In genomic region chr1:23344111-23344986, GRCh38 we compare ENCODE assay signal across 8 cellular contexts. TPM values are rescaled to one million over a fixed set of nuclear protein-coding genes. Genes with fewer than 3 reads are reported as not detected.
DNase-seq lines count a peak whose midpoint lies in the region; ATAC-seq lines count a peak whose summit lies in the region.

HNRNPR (minus strand) TSS chr1:23344284; CDS start chr1:23341008, 3,276 bp downstream.

- peak within 1 kb of the TSS; percentile 94 to 99 (median 99) for H3K9ac ChIP-seq in BLaER1 treated with 17β-estradiol and CSF1 and Interleukin-3, amounts not matched to agents 10 nM and 100 nM

- H3K4me1 ChIP-seq in BLaER1 treated with 17β-estradiol and CSF1 and Interleukin-3, amounts not matched to agents 10 nM and 100 nM = peaks cover 25 to 41% (median 38%) of the 10 kb centered on the region in 10 experiments

- no peaks in the 10 kb centered on the region for H3K27me3 Mint-ChIP-seq in activated CD4-positive, alpha-beta T cell treated with anti-CD3 and anti-CD28 coated beads, Interleukin-2, amount 10 ng/mL, durations not matched to agents 7 days and 5 days

- H3K4me2 ChIP-seq in BLaER1 treated with 17β-estradiol and CSF1 and Interleukin-3, amounts not matched to agents 10 nM and 100 nM = peak within 1 kb of the TSS; percentile 82 to 98 (median 93)

- H3K27ac Mint-ChIP-seq in activated CD4-positive, alpha-beta T cell treated with anti-CD3 and anti-CD28 coated beads, Interleukin-2, amount 10 ng/mL, durations not matched to agents 7 days and 5 days = peak within 1 kb of the TSS; percentile 98

- ATAC-seq in GM19328 (IDR thresholded peaks at IDR 0.05; ENCODE audit: unreplicated experiment) (peak; percentile 97), HG03520 (IDR thresholded peaks at IDR 0.05; ENCODE audit: unreplicated experiment) (peak; percentile 95), left colon (peak; percentile 92)

- H3K4me3 ChIP-seq in BLaER1 treated with 17β-estradiol and CSF1 and Interleukin-3, amounts not matched to agents 10 nM and 100 nM = peak within 1 kb of the TSS; percentile 71 to 89 (median 80)

- H3K36me3 Mint-ChIP-seq in activated CD4-positive, alpha-beta T cell treated with anti-CD3 and anti-CD28 coated beads, Interleukin-2, amount 10 ng/mL, durations not matched to agents 7 days and 5 days (ENCODE audit: low read depth) = peaks cover 21% of the 10 kb centered on the region

- H4K20me1 ChIP-seq in BLaER1 treated with 17β-estradiol and CSF1 and Interleukin-3, amounts not matched to agents 10 nM and 100 nM = peaks cover 39 to 42% (median 41%) of the 10 kb centered on the region in 11 experiments

- H3K4me1 Mint-ChIP-seq in activated CD4-positive, alpha-beta T cell treated with anti-CD3 and anti-CD28 coated beads, Interleukin-2, amount 10 ng/mL, durations not matched to agents 7 days and 5 days = peaks cover 42% of the 10 kb centered on the region

- peaks cover 0 to 20% (median 13%) of the 10 kb centered on the region in 11 experiments; a peak in 9 of 22 replicates for H3K36me3 ChIP-seq in BLaER1 treated with 17β-estradiol and CSF1 and Interleukin-3, amounts not matched to agents 10 nM and 100 nM

- no peaks in the 10 kb centered on the region for H3K27me3 ChIP-seq in BLaER1 treated with 17β-estradiol and CSF1 and Interleukin-3, amounts not matched to agents 10 nM and 100 nM

- CTCF ChIA-PET in activated CD4-positive, alpha-beta T cell treated with anti-CD3 and anti-CD28 coated beads, Interleukin-2, amount 10 ng/mL, durations not matched to agents 7 days and 5 days (lab: Charles Lee) = interaction anchor here (0.6 to 1.2 kb wide), 6 partner anchors 18 to 380 kb away, joined by 3 to 6 read pairs (median 3); no protein-coding TSS in a partner anchor

- peak within 1 kb of the TSS; percentile 85 to 100 (median 97) for H3K27ac ChIP-seq in BLaER1 treated with 17β-estradiol and CSF1 and Interleukin-3, amounts not matched to agents 10 nM and 100 nM

- DNase-seq in NCI-H69 (lab: John Stamatoyannopoulos, UW) (peak; percentile 99), cortex of kidney (lab: John Stamatoyannopoulos, UW) (peak; percentile 71), left colon (peak; percentile 100)
- DNase-seq in activated CD4-positive, alpha-beta T cell treated with anti-CD3 and anti-CD28 coated beads, Interleukin-2, amount 10 ng/mL, durations not matched to agents 7 days and 5 days = peak; percentile 99
- DNase-seq in stimulated activated CD4-positive, alpha-beta T cell treated with anti-CD3 and anti-CD28 coated beads, Interleukin-1b, Interleukin-23, amount 100 ng/mL, for 48 hours = peak; percentile 99

- H3K9me3 Mint-ChIP-seq in activated CD4-positive, alpha-beta T cell treated with anti-CD3 and anti-CD28 coated beads, Interleukin-2, amount 10 ng/mL, durations not matched to agents 7 days and 5 days = no peaks in the 10 kb centered on the region

- POLR2A ChIA-PET in activated CD4-positive, alpha-beta T cell treated with anti-CD3 and anti-CD28 coated beads, Interleukin-2, amount 10 ng/mL, durations not matched to agents 7 days and 5 days (lab: Charles Lee) = interaction anchor here (0.5 to 1.5 kb wide), 7 partner anchors 9 to 611 kb away, joined by 3 to 17 read pairs (median 4); no protein-coding TSS in a partner anchor

- H3K4me3 Mint-ChIP-seq in activated CD4-positive, alpha-beta T cell treated with anti-CD3 and anti-CD28 coated beads, Interleukin-2, amount 10 ng/mL, durations not matched to agents 7 days and 5 days = peak within 1 kb of the TSS; percentile 91

- peaks cover 0 to 13% (median 9%) of the 10 kb centered on the region in 11 experiments; a peak in 8 of 22 replicates for H3K9me3 ChIP-seq in BLaER1 treated with 17β-estradiol and CSF1 and Interleukin-3, amounts not matched to agents 10 nM and 100 nM (replicated peaks in 1 of 11)

- intact Hi-C loops in left colon (cut with DNase I, micrococcal nuclease) = no loop called here

RNA-seq across cellular contexts. Expression of gene HNRNPR, which starts in this region (rescaled TPM):
- 100 to 1,000 TPM; 216 to 221 TPM for total RNA-seq in activated CD4-positive, alpha-beta T cell treated with anti-CD3 and anti-CD28 coated beads, Interleukin-2, amount 10 ng/mL, durations not matched to agents 7 days and 5 days
- 100 to 1,000 TPM in 1 of 2 donors, 10 to 100 TPM in 1; 78.8 to 107 TPM for total RNA-seq in left colon

Comparison
In these comparisons a context has a peak if more than half of its experiments do, and no peak if none do; other contexts are left out.
1. Peak in every context shown above with its lines: DNase-seq, ATAC-seq, H3K4me3 ChIP-seq and H3K27ac ChIP-seq.